Comparison of ENCODE assay signal across 2 cellular contexts in genomic region chr5:90560771-90561170, GRCh38.
TF ChIP-seq lines count a peak whose summit lies in the region.

No MANE protein-coding gene starts in this region.

TF ChIP-seq in GM23338, 12 proteins besides CTCF, POLR2A, EP300 and RAD21:
- TF ChIP-seq NANOG (IDR thresholded peaks at IDR 0.05; ENCODE audit: borderline replicate concordance) (no peak), EZH2 (IDR thresholded peaks at IDR 0.05; ENCODE audit: low read depth, unreplicated experiment) (no peak), JUNB (IDR thresholded peaks at IDR 0.05; ENCODE audit: unreplicated experiment) (no peak), ZNF331 (CRISPR knock-in tag; IDR thresholded peaks at IDR 0.05; ENCODE audit: low read depth) (no peak), POLR2AphosphoS5 (IDR thresholded peaks at IDR 0.05; ENCODE audit: low read depth) (no peak), ZNF114 (CRISPR knock-in tag; IDR thresholded peaks at IDR 0.05) (no peak), CREB1 (CRISPR knock-in tag; IDR thresholded peaks at IDR 0.05; ENCODE audit: low read depth) (no peak), REST (IDR thresholded peaks at IDR 0.05; ENCODE audit: unreplicated experiment) (no peak), STAT1 (IDR thresholded peaks at IDR 0.05; ENCODE audit: unreplicated experiment) (no peak), EZH2phosphoT487 (IDR thresholded peaks at IDR 0.05; ENCODE audit: unreplicated experiment) (no peak), ETS1 (IDR thresholded peaks at IDR 0.05) (no peak)
- TF ChIP-seq, protein P1, sequence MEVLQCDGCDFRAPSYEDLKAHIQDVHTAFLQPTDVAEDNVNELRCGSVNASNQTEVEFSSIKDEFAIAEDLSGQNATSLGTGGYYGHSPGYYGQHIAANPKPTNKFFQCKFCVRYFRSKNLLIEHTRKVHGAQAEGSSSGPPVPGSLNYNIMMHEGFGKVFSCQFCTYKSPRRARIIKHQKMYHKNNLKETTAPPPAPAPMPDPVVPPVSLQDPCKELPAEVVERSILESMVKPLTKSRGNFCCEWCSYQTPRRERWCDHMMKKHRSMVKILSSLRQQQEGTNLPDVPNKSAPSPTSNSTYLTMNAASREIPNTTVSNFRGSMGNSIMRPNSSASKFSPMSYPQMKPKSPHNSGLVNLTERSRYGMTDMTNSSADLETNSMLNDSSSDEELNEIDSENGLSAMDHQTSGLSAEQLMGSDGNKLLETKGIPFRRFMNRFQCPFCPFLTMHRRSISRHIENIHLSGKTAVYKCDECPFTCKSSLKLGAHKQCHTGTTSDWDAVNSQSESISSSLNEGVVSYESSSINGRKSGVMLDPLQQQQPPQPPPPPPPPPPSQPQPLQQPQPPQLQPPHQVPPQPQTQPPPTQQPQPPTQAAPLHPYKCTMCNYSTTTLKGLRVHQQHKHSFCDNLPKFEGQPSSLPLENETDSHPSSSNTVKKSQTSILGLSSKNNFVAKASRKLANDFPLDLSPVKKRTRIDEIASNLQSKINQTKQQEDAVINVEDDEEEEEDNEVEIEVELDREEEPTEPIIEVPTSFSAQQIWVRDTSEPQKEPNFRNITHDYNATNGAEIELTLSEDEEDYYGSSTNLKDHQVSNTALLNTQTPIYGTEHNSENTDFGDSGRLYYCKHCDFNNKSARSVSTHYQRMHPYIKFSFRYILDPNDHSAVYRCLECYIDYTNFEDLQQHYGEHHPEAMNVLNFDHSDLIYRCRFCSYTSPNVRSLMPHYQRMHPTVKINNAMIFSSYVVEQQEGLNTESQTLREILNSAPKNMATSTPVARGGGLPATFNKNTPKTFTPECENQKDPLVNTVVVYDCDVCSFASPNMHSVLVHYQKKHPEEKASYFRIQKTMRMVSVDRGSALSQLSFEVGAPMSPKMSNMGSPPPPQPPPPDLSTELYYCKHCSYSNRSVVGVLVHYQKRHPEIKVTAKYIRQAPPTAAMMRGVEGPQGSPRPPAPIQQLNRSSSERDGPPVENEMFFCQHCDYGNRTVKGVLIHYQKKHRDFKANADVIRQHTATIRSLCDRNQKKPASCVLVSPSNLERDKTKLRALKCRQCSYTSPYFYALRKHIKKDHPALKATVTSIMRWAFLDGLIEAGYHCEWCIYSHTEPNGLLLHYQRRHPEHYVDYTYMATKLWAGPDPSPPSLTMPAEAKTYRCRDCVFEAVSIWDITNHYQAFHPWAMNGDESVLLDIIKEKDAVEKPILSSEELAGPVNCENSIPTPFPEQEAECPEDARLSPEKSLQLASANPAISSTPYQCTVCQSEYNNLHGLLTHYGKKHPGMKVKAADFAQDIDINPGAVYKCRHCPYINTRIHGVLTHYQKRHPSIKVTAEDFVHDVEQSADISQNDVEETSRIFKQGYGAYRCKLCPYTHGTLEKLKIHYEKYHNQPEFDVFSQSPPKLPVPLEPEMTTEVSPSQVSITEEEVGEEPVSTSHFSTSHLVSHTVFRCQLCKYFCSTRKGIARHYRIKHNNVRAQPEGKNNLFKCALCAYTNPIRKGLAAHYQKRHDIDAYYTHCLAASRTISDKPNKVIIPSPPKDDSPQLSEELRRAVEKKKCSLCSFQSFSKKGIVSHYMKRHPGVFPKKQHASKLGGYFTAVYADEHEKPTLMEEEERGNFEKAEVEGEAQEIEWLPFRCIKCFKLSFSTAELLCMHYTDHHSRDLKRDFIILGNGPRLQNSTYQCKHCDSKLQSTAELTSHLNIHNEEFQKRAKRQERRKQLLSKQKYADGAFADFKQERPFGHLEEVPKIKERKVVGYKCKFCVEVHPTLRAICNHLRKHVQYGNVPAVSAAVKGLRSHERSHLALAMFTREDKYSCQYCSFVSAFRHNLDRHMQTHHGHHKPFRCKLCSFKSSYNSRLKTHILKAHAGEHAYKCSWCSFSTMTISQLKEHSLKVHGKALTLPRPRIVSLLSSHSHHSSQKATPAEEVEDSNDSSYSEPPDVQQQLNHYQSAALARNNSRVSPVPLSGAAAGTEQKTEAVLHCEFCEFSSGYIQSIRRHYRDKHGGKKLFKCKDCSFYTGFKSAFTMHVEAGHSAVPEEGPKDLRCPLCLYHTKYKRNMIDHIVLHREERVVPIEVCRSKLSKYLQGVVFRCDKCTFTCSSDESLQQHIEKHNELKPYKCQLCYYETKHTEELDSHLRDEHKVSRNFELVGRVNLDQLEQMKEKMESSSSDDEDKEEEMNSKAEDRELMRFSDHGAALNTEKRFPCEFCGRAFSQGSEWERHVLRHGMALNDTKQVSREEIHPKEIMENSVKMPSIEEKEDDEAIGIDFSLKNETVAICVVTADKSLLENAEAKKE (CRISPR knock-in tag; IDR thresholded peaks at IDR 0.05), result no peak

TF ChIP-seq in K562, 482 proteins besides CTCF, POLR2A, EP300 and RAD21:
- TF ChIP-seq NR2C1 (IDR thresholded peaks at IDR 0.05) (no peak), NR2C1 (tag; IDR thresholded peaks at IDR 0.05) (no peak), CXXC5 (CRISPR knock-in tag; IDR thresholded peaks at IDR 0.05) (no peak), SMC3 (conservative IDR thresholded peaks at IDR 0.05; ENCODE audit: insufficient read depth, low read depth, low read length) (no peak), ATF4 (CRISPR knock-in tag; IDR thresholded peaks at IDR 0.05) (no peak), ZNF764 (CRISPR knock-in tag; IDR thresholded peaks at IDR 0.05; ENCODE audit: low read depth) (no peak), TCF7L2 (IDR thresholded peaks at IDR 0.05; ENCODE audit: low read depth, low read length) (no peak), CBX5 (IDR thresholded peaks at IDR 0.05; ENCODE audit: borderline replicate concordance, low read depth) (no peak), HDGF (IDR thresholded peaks at IDR 0.05) (no peak), SNAPC5 (CRISPR knock-in tag; IDR thresholded peaks at IDR 0.05) (no peak), ZKSCAN8 (CRISPR knock-in tag; IDR thresholded peaks at IDR 0.05) (no peak), TRIM28 (IDR thresholded peaks at IDR 0.05) (no peak), RBM39 (optimal IDR thresholded peaks at IDR 0.05; ENCODE audit: low read depth, low read length) (no peak)
- TF ChIP-seq, protein P2, sequence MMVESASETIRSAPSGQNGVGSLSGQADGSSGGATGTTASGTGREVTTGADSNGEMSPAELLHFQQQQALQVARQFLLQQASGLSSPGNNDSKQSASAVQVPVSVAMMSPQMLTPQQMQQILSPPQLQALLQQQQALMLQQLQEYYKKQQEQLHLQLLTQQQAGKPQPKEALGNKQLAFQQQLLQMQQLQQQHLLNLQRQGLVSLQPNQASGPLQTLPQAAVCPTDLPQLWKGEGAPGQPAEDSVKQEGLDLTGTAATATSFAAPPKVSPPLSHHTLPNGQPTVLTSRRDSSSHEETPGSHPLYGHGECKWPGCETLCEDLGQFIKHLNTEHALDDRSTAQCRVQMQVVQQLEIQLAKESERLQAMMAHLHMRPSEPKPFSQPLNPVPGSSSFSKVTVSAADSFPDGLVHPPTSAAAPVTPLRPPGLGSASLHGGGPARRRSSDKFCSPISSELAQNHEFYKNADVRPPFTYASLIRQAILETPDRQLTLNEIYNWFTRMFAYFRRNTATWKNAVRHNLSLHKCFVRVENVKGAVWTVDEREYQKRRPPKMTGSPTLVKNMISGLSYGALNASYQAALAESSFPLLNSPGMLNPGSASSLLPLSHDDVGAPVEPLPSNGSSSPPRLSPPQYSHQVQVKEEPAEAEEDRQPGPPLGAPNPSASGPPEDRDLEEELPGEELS (CRISPR knock-in tag; IDR thresholded peaks at IDR 0.05; ENCODE audit: borderline replicate concordance), result no peak
- TF ChIP-seq, protein P3, sequence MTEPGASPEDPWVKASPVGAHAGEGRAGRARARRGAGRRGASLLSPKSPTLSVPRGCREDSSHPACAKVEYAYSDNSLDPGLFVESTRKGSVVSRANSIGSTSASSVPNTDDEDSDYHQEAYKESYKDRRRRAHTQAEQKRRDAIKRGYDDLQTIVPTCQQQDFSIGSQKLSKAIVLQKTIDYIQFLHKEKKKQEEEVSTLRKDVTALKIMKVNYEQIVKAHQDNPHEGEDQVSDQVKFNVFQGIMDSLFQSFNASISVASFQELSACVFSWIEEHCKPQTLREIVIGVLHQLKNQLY (CRISPR knock-in tag; conservative IDR thresholded peaks at IDR 0.05), result no peak
